Comparison of ENCODE assay signal across 9 cellular contexts in genomic region chr6:88177961-88178464, GRCh38. TPM values are rescaled to one million over a fixed set of nuclear protein-coding genes. Genes with fewer than 3 reads are reported as not detected.
DNase-seq lines count a peak whose midpoint lies in the region; ATAC-seq and TF ChIP-seq lines count a peak whose summit lies in the region.
"Had no signal": no experiment of that assay in that cellular context is flagged by ENCODE, and none has a peak within 500 bp of the region (broad histone marks: within the 10 kb centered on the region; RNA-seq: fewer than 3 reads in every experiment).

No MANE protein-coding gene starts in this region.

- no peaks in the 10 kb centered on the region for H3K36me3 ChIP-seq in CD8-positive, alpha-beta T cell (ENCODE audit: insufficient read depth, low read length)

- no peaks in the 10 kb centered on the region for H3K9me3 ChIP-seq in CD8-positive, alpha-beta T cell (ENCODE audit: low read length)

- peaks cover 26% of the 10 kb centered on the region for H3K27me3 Mint-ChIP-seq in CD8-positive, alpha-beta T cell (ENCODE audit: low read depth)

- no peak for TF ChIP-seq CTCF in fibroblast of mammary gland (conservative IDR thresholded peaks at IDR 0.05; ENCODE audit: control insufficient read depth, insufficient read depth, low read depth, low read length)
- TF ChIP-seq CTCF in CD8-positive, alpha-beta T cell (IDR thresholded peaks at IDR 0.05): no peak

- ATAC-seq in GM18505 (IDR thresholded peaks at IDR 0.05; ENCODE audit: unreplicated experiment): peak; percentile 66
- peak; percentile 67 for ATAC-seq in HG02571 (IDR thresholded peaks at IDR 0.05; ENCODE audit: unreplicated experiment)
- ATAC-seq in CD8-positive, alpha-beta T cell: no peak

- DNase-seq in LHCN-M2 (ENCODE audit: low read depth) (peak; percentile 7), fibroblast of mammary gland (ENCODE audit: low read depth) (peak; percentile 74), SW 1271 (lab: John Stamatoyannopoulos, UW) (no peak), D341Med (ENCODE audit: low spot score) (no peak), DMS 273 treated with DMSO at 0.1 percent for 48 hours (lab: John Stamatoyannopoulos, UW) (no peak)
- no peak for DNase-seq in CD8-positive, alpha-beta T cell
- DNase-seq: NCI-H1930 had no signal

- H3K27ac ChIP-seq in CD8-positive, alpha-beta T cell (ENCODE audit: low read depth, low read length): no peak overlapping the region

- intact Hi-C loops in CD8-positive, alpha-beta T cell (cut with DNase I, micrococcal nuclease): no loop called here

- H3K4me3 Mint-ChIP-seq in CD8-positive, alpha-beta T cell: no peak overlapping the region

- POLR2A ChIA-PET in CD8-positive, alpha-beta T cell (lab: Charles Lee): no interaction called here

- CTCF ChIA-PET in CD8-positive, alpha-beta T cell (lab: Charles Lee): no interaction called here

- peak; percentile 44 for TF ChIP-seq POLR2A in GM18505 (IDR thresholded peaks at IDR 0.05; ENCODE audit: borderline replicate concordance, extremely low read depth, insufficient read depth, insufficient read length)

- no peak overlapping the region for H3K4me3 ChIP-seq in fibroblast of mammary gland (ENCODE audit: control insufficient read depth, low read depth, low read length)
- H3K4me3 ChIP-seq in CD8-positive, alpha-beta T cell (ENCODE audit: low read depth, low read length): no peak overlapping the region

- no peaks in the 10 kb centered on the region for H3K4me1 ChIP-seq in CD8-positive, alpha-beta T cell (ENCODE audit: insufficient read depth, low read length)

- H3K4me1 Mint-ChIP-seq in CD8-positive, alpha-beta T cell (ENCODE audit: low read depth): no peaks in the 10 kb centered on the region

- no peaks in the 10 kb centered on the region for H3K9me3 Mint-ChIP-seq in CD8-positive, alpha-beta T cell

- H3K27me3 ChIP-seq in CD8-positive, alpha-beta T cell (ENCODE audit: insufficient read depth, low read length): no peaks in the 10 kb centered on the region

- no peak overlapping the region for H3K27ac Mint-ChIP-seq in CD8-positive, alpha-beta T cell

- no peaks in the 10 kb centered on the region for H3K36me3 Mint-ChIP-seq in CD8-positive, alpha-beta T cell

RNA-seq across cellular contexts. Expression of gene CNR1, which starts 11.9 kb away (rescaled TPM):
- not detected in 2 replicates for total RNA-seq in LHCN-M2 (2014; rRNA removed)
- polyA plus RNA-seq in LHCN-M2 (2012): not detected
- not detected for total RNA-seq in CD8-positive, alpha-beta T cell

Comparison
In these comparisons a context has a peak if more than half of its experiments do, and no peak if none do; other contexts are left out.
1. DNase-seq: peak in LHCN-M2 (single experiment) and fibroblast of mammary gland (single experiment); none in CD8-positive, alpha-beta T cell (0 of 7), SW 1271 (0 of 2), D341Med (single experiment) and DMS 273 treated with DMSO at 0.1 percent for 48 hours (single experiment).